In genomic region chr5:54745599-54745998, GRCh38 we compare ENCODE assay signal across 23 cellular contexts.
A peak's percentile ranks its signal among the peaks of the same experiment; 100 is the strongest.
DNase-seq lines count a peak whose midpoint lies in the region; ATAC-seq, FAIRE-seq and TF ChIP-seq lines count a peak whose summit lies in the region.
"Had no signal": no experiment of that assay in that cellular context is flagged by ENCODE, and none has a peak within 500 bp of the region (broad histone marks: within the 10 kb centered on the region; RNA-seq: fewer than 3 reads in every experiment).

No MANE protein-coding gene starts in this region.

- no peak overlapping the region for H3K9ac ChIP-seq in colonic mucosa (ENCODE audit: low read depth in 2 of 2, low read length in 2 of 2)

- H3K9me3 ChIP-seq in colonic mucosa (no peaks in the 10 kb centered on the region), spleen (no peaks in the 10 kb centered on the region)
- H3K9me3 ChIP-seq: gastroesophageal sphincter, HAP-1 had no signal

- H3K4me1 ChIP-seq in colonic mucosa (peaks cover 4% of the 10 kb centered on the region), spleen (peaks cover 17 to 50% (median 33%) of the 10 kb centered on the region in 6 donors)
- H3K4me1 ChIP-seq: HAP-1 had no signal

- no peak for TF ChIP-seq CTCF in colonic mucosa (IDR thresholded peaks at IDR 0.05)
- TF ChIP-seq CTCF in spleen (IDR thresholded peaks at IDR 0.05 in 8 of 11, conservative IDR thresholded peaks at IDR 0.05 in 3 of 11), result no peak

- WGBS in spleen, 5 donors, result 66 to 76% (median 72%) methylated on average over 5 of the region's 5 CpGs

- H3K36me3 Mint-ChIP-seq in activated CD4-positive, alpha-beta memory T cell treated with anti-CD3 and anti-CD28 coated beads, Interleukin-2, amount 10 ng/mL, durations not matched to agents 7 days and 5 days (ENCODE audit: low read depth), result peaks cover 32% of the 10 kb centered on the region
- H3K36me3 Mint-ChIP-seq in activated CD4-positive, alpha-beta memory T cell treated with anti-CD3 and anti-CD28 coated beads for 36 hours, result peaks cover 3% of the 10 kb centered on the region
- H3K36me3 Mint-ChIP-seq: CD8-positive, alpha-beta T cell had no signal

- H3K27me3 ChIP-seq in colonic mucosa, result no peaks in the 10 kb centered on the region
- H3K27me3 ChIP-seq in spleen (replicated peaks in 1 of 7), result no peaks in the 10 kb centered on the region
- H3K27me3 ChIP-seq: gastroesophageal sphincter had no signal

- ATAC-seq in GM19463 (IDR thresholded peaks at IDR 0.05; ENCODE audit: unreplicated experiment) (no peak), HG03521 (IDR thresholded peaks at IDR 0.05; ENCODE audit: unreplicated experiment) (no peak)
- ATAC-seq: CD8-positive, alpha-beta T cell; gastroesophageal sphincter had no signal

- H3K4me3 ChIP-seq in colonic mucosa (no peak overlapping the region), spleen (no peak overlapping the region)
- H3K4me3 ChIP-seq: gastroesophageal sphincter, HAP-1, skin epidermis had no signal

- no peak for TF ChIP-seq POLR2A in spleen (IDR thresholded peaks at IDR 0.05)
- TF ChIP-seq POLR2A in H54 (IDR thresholded peaks at IDR 0.05; ENCODE audit: low read depth, low read length), result no peak

- peaks cover 9% of the 10 kb centered on the region for H3K9me3 Mint-ChIP-seq in activated CD4-positive, alpha-beta memory T cell treated with anti-CD3 and anti-CD28 coated beads, Interleukin-2, amount 10 ng/mL, durations not matched to agents 7 days and 5 days
- H3K9me3 Mint-ChIP-seq in activated CD4-positive, alpha-beta memory T cell treated with anti-CD3 and anti-CD28 coated beads for 36 hours, result no peaks in the 10 kb centered on the region
- H3K9me3 Mint-ChIP-seq: CD8-positive, alpha-beta T cell had no signal

- intact Hi-C loops in activated CD4-positive, alpha-beta memory T cell treated with anti-CD3 and anti-CD28 coated beads for 36 hours (cut with micrococcal nuclease), result loop anchor here (2.0 kb wide), 1 partner anchor 229 kb away; the partner anchor contains the start of gene SNX18
- intact Hi-C loops in colonic mucosa (cut with DNase I) (no loop called here), spleen (cut with DNase I; ENCODE audit: low total_unique reads) (no loop called here)

- no peak overlapping the region for H3K4me3 Mint-ChIP-seq in activated CD4-positive, alpha-beta memory T cell treated with anti-CD3 and anti-CD28 coated beads, Interleukin-2, amount 10 ng/mL, durations not matched to agents 7 days and 5 days
- H3K4me3 Mint-ChIP-seq in activated CD4-positive, alpha-beta memory T cell treated with anti-CD3 and anti-CD28 coated beads for 36 hours, result no peak overlapping the region
- H3K4me3 Mint-ChIP-seq: CD8-positive, alpha-beta T cell had no signal

- FAIRE-seq in H54 (lab: Jason Lieb, UNC), result no peak

- no peaks in the 10 kb centered on the region for H3K27me3 Mint-ChIP-seq in activated CD4-positive, alpha-beta memory T cell treated with anti-CD3 and anti-CD28 coated beads, Interleukin-2, amount 10 ng/mL, durations not matched to agents 7 days and 5 days
- H3K27me3 Mint-ChIP-seq in activated CD4-positive, alpha-beta memory T cell treated with anti-CD3 and anti-CD28 coated beads for 36 hours, result no peaks in the 10 kb centered on the region

- DNase-seq in activated CD4-positive, alpha-beta memory T cell treated with anti-CD3 and anti-CD28 coated beads, Interleukin-2, amount 10 ng/mL, durations not matched to agents 7 days and 5 days, result no peak
- DNase-seq in activated CD4-positive, alpha-beta memory T cell treated with anti-CD3 and anti-CD28 coated beads for 36 hours, result no peak
- DNase-seq in MV-4-11 (lab: John Stamatoyannopoulos, UW) (peak; percentile 17), colonic mucosa (no peak), spleen (no peak), H54 (ENCODE audit: insufficient read length, low spot score) (no peak)
- DNase-seq: caudate nucleus; CD8-positive, alpha-beta T cell; erythroblast; kidney glomerular epithelial cell; mammary epithelial cell; NCI-H1105; NCI-H748 treated with DMSO at 0.1 percent for 48 hours; posterior cingulate gyrus; stimulated activated CD4-positive, alpha-beta T cell treated with anti-CD3 and anti-CD28 coated beads, Interleukin-4, amount 100 ng/mL, for 24 hours; substantia nigra; T1000 had no signal

- POLR2A ChIA-PET in activated CD4-positive, alpha-beta memory T cell treated with anti-CD3 and anti-CD28 coated beads, Interleukin-2, amount 10 ng/mL, durations not matched to agents 7 days and 5 days (lab: Charles Lee), result interaction anchor here (1.1 to 3.6 kb wide), 5 partner anchors 12 to 227 kb away, joined by 4 to 20 read pairs (median 12); partner anchors contain the start of gene SNX18
- POLR2A ChIA-PET in activated CD4-positive, alpha-beta memory T cell treated with anti-CD3 and anti-CD28 coated beads for 36 hours (lab: Charles Lee), result no interaction called here

- H3K36me3 ChIP-seq in colonic mucosa (no peaks in the 10 kb centered on the region), spleen (no peaks in the 10 kb centered on the region)
- H3K36me3 ChIP-seq: gastroesophageal sphincter, HAP-1 had no signal

- H3K27ac Mint-ChIP-seq in activated CD4-positive, alpha-beta memory T cell treated with anti-CD3 and anti-CD28 coated beads, Interleukin-2, amount 10 ng/mL, durations not matched to agents 7 days and 5 days, result peak overlapping the region; percentile 89
- no peak overlapping the region for H3K27ac Mint-ChIP-seq in activated CD4-positive, alpha-beta memory T cell treated with anti-CD3 and anti-CD28 coated beads for 36 hours
- H3K27ac Mint-ChIP-seq: CD8-positive, alpha-beta T cell had no signal

- H3K4me1 Mint-ChIP-seq in activated CD4-positive, alpha-beta memory T cell treated with anti-CD3 and anti-CD28 coated beads, Interleukin-2, amount 10 ng/mL, durations not matched to agents 7 days and 5 days, result peaks cover 48% of the 10 kb centered on the region
- peaks cover 23% of the 10 kb centered on the region for H3K4me1 Mint-ChIP-seq in activated CD4-positive, alpha-beta memory T cell treated with anti-CD3 and anti-CD28 coated beads for 36 hours (ENCODE audit: low read depth)

- H3K27ac ChIP-seq in colonic mucosa (peak overlapping the region; percentile 67), spleen (peak overlapping the region in 7 of 8 donors; percentile 59 to 87 (median 84))
- H3K27ac ChIP-seq: gastroesophageal sphincter, HL-60 had no signal

- CTCF ChIA-PET in activated CD4-positive, alpha-beta memory T cell treated with anti-CD3 and anti-CD28 coated beads, Interleukin-2, amount 10 ng/mL, durations not matched to agents 7 days and 5 days (lab: Charles Lee), result interaction anchor here (0.6 kb wide), 1 partner anchor 434 kb away, joined by 4 read pairs; no protein-coding TSS in a partner anchor
- CTCF ChIA-PET in activated CD4-positive, alpha-beta memory T cell treated with anti-CD3 and anti-CD28 coated beads for 36 hours (lab: Charles Lee), result no interaction called here
